Comparison of ENCODE assay signal across 28 cellular contexts in the genomic region with DNA sequence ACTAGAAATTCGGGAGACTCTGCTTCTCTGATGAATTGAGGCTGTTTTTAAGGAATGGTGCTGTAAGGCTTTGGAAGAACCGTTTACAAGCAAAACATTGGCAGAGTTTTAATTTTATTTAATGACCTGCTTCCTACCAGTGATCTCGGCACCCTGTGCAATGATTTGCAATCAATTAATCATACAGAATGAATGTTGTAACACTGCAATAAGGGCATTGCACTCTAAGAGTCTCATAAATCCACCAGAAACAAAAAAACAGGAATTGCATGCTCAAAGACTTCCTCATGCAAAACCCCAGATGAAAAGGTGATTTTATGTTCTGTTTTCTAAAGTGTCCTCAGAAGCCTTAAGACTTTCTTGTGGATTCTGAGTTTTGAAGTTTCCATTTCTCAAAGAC.
DNase-seq lines count a peak whose midpoint lies in the region; ATAC-seq and TF ChIP-seq lines count a peak whose summit lies in the region.
"Had no signal": no experiment of that assay in that cellular context is flagged by ENCODE, and none has a peak within 500 bp of the region (broad histone marks: within the 10 kb centered on the region; RNA-seq: fewer than 3 reads in every experiment).

No MANE protein-coding gene starts in this region.

- H3K4me3 Mint-ChIP-seq in brain (no peak overlapping the region), nephron (no peak overlapping the region)
- H3K4me3 Mint-ChIP-seq: B cell; CD8-positive, alpha-beta memory T cell had no signal

- peak; percentile 67 for DNase-seq in NOMO-1 treated with DMSO at 0.1 percent for 48 hours (lab: John Stamatoyannopoulos, UW; ENCODE audit: unreplicated experiment)
- DNase-seq in SJCRH30: no peak
- DNase-seq in kidney tubule cell (ENCODE audit: low spot score): no peak
- DNase-seq in dedifferentiated amniotic fluid mesenchymal stem cell (ENCODE audit: extremely low spot score): no peak
- DNase-seq: CD8-positive, alpha-beta memory T cell; DMS79; EL; GDM1; GOT3; HCEC 1CT; Karpas-422; NCI-H1092 treated with DMSO at 0.1 percent for 48 hours; NCI-H1436; NCI-H187; NCI-H2081 treated with DMSO at 0.1 percent for 48 hours; NCI-H345; NCI-H524 treated with DMSO at 0.1 percent for 48 hours; NCI-H774; OCI-M1; SIG-M5; SK-N-SH had no signal

- H3K4me1 Mint-ChIP-seq in brain (peaks cover 35% of the 10 kb centered on the region), nephron (peaks cover 63% of the 10 kb centered on the region)
- H3K4me1 Mint-ChIP-seq: B cell; CD8-positive, alpha-beta memory T cell had no signal

- peaks cover 2% of the 10 kb centered on the region for H3K27me3 Mint-ChIP-seq in brain
- no peaks in the 10 kb centered on the region for H3K27me3 Mint-ChIP-seq in nephron (ENCODE audit: low read depth)

- TF ChIP-seq CTCF in HEK293 (tag by site-specific recombination; IDR thresholded peaks at IDR 0.05) (no peak), brain (conservative IDR thresholded peaks at IDR 0.05) (no peak), nephron (IDR thresholded peaks at IDR 0.05; ENCODE audit: unreplicated experiment in 3 of 3) (no peak)

- POLR2A ChIA-PET in HEK293 (lab: Yijun Ruan, JAX): no interaction called here

- CTCF ChIA-PET in HEK293 (lab: Yijun Ruan, JAX): no interaction called here

- H3K27ac Mint-ChIP-seq in brain: peak overlapping the region in 4 of 5 experiments; percentile 28 to 73 (median 40)
- peak overlapping the region; percentile 55 to 83 (median 67) for H3K27ac Mint-ChIP-seq in nephron
- H3K27ac Mint-ChIP-seq: B cell; CD8-positive, alpha-beta memory T cell had no signal

- H3K4me1 ChIP-seq in HEK293 (ENCODE audit: control insufficient read depth, insufficient read depth, low read length) (peaks cover 8% of the 10 kb centered on the region), SJCRH30 (peaks cover 11% of the 10 kb centered on the region; the same call in 1 of the 2 replicates)

- no peaks in the 10 kb centered on the region for H3K27me3 ChIP-seq in SJCRH30

- H3K36me3 ChIP-seq in HEK293 (ENCODE audit: control insufficient read depth in 2 of 2, insufficient read depth in 1 of 2, low read length in 2 of 2) (no peaks in the 10 kb centered on the region), SJCRH30 (no peaks in the 10 kb centered on the region)

- no peak for ATAC-seq in HG03378 (IDR thresholded peaks at IDR 0.05; ENCODE audit: unreplicated experiment)
- ATAC-seq: GM12878 had no signal

- H3K9me3 ChIP-seq in HEK293 (ENCODE audit: control insufficient read depth, insufficient read depth, low read depth, low read length) (no peaks in the 10 kb centered on the region), SJCRH30 (replicated peaks) (0 out of 2 replicates have a peak, but pooled peaks cover 7% of the 10 kb centered on the region)
- H3K9me3 ChIP-seq: SK-N-SH had no signal

- H3K4me3 ChIP-seq in HEK293 (ENCODE audit: low read depth, low read length) (no peak overlapping the region), SJCRH30 (no peak overlapping the region)
- H3K4me3 ChIP-seq: GM12878 had no signal

- H3K27ac ChIP-seq in HEK293 (ENCODE audit: extremely low read depth, low read depth, low read length) (no peak overlapping the region), SJCRH30 (no peak overlapping the region)
- H3K27ac ChIP-seq: C4-2B had no signal

- H3K9me3 Mint-ChIP-seq in brain (peaks cover 0 to 7% (median 0%) of the 10 kb centered on the region in 5 experiments), nephron (no peaks in the 10 kb centered on the region)
- H3K9me3 Mint-ChIP-seq: CD8-positive, alpha-beta memory T cell had no signal

- H3K36me3 Mint-ChIP-seq in brain (no peaks in the 10 kb centered on the region), nephron (ENCODE audit: low read depth) (peaks cover 29% of the 10 kb centered on the region)
- H3K36me3 Mint-ChIP-seq: CD8-positive, alpha-beta memory T cell had no signal

TF ChIP-seq in HEK293, 187 proteins besides CTCF, POLR2A, EP300 and RAD21:
- TF ChIP-seq ZNF660 (tag by site-specific recombination; IDR thresholded peaks at IDR 0.05) (no peak), ZSCAN30 (tag by site-specific recombination; IDR thresholded peaks at IDR 0.05) (no peak), ZEB2 (tag by site-specific recombination; IDR thresholded peaks at IDR 0.05) (0 out of 2 replicates have a peak, but pooled peaks have one; percentile 16)
- TF ChIP-seq, protein P1, sequence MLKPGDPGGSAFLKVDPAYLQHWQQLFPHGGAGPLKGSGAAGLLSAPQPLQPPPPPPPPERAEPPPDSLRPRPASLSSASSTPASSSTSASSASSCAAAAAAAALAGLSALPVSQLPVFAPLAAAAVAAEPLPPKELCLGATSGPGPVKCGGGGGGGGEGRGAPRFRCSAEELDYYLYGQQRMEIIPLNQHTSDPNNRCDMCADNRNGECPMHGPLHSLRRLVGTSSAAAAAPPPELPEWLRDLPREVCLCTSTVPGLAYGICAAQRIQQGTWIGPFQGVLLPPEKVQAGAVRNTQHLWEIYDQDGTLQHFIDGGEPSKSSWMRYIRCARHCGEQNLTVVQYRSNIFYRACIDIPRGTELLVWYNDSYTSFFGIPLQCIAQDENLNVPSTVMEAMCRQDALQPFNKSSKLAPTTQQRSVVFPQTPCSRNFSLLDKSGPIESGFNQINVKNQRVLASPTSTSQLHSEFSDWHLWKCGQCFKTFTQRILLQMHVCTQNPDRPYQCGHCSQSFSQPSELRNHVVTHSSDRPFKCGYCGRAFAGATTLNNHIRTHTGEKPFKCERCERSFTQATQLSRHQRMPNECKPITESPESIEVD (tag by site-specific recombination; IDR thresholded peaks at IDR 0.05): peak; percentile 44; the same call in 1 of the 2 replicates
